ENCODE assay signal across 10 cellular contexts in genomic region chr1:228898582-228898992, GRCh38.
DNase-seq lines count a peak whose midpoint lies in the region; ATAC-seq and TF ChIP-seq lines count a peak whose summit lies in the region.
"Had no signal": no experiment of that assay in that cellular context is flagged by ENCODE, and none has a peak within 500 bp of the region (broad histone marks: within the 10 kb centered on the region; RNA-seq: fewer than 3 reads in every experiment).

No MANE protein-coding gene starts in this region.

- H3K27me3 ChIP-seq in stomach: no peaks in the 10 kb centered on the region
- no peaks in the 10 kb centered on the region for H3K27me3 ChIP-seq in Peyer's patch
- H3K27me3 ChIP-seq: pancreas had no signal

- H3K9me3 ChIP-seq in stomach (no peaks in the 10 kb centered on the region), Peyer's patch (no peaks in the 10 kb centered on the region)
- H3K9me3 ChIP-seq: pancreas had no signal

- no peak overlapping the region for H3K27ac ChIP-seq in stomach
- no peak overlapping the region for H3K27ac ChIP-seq in Peyer's patch
- H3K27ac ChIP-seq: pancreas had no signal

- peaks cover 9 to 42% (median 25%) of the 10 kb centered on the region in 4 donors for H3K4me1 ChIP-seq in stomach
- peaks cover 0 to 14% (median 0%) of the 10 kb centered on the region in 4 donors for H3K4me1 ChIP-seq in Peyer's patch

- no peak for TF ChIP-seq EP300 in stomach (IDR thresholded peaks at IDR 0.05)

- DNase-seq in SIG-M5 (lab: John Stamatoyannopoulos, UW) (peak; percentile 72), stomach (peak; percentile 41), NCI-H1417 (lab: John Stamatoyannopoulos, UW) (no peak), Peyer's patch (no peak), T-helper 2 cell (no peak), NCI-H128 (lab: John Stamatoyannopoulos, UW; ENCODE audit: unreplicated experiment) (no peak)
- DNase-seq: activated naive CD4-positive, alpha-beta T cell treated with anti-CD3 and anti-CD28 coated beads, Interleukin-2, amount 10 ng/mL, durations not matched to agents 7 days and 5 days; pancreas had no signal

- ATAC-seq in GM19324 (IDR thresholded peaks at IDR 0.05; ENCODE audit: low FRiP score, unreplicated experiment) (peak; percentile 68), HG03060 (IDR thresholded peaks at IDR 0.05; ENCODE audit: low read depth, unreplicated experiment) (peak; percentile 58)

- intact Hi-C loops in stomach (cut with DNase I; ENCODE audit: low total_unique reads): no loop called here

- WGBS in stomach, 5 donors: 25 to 52% (median 44%) methylated on average over 8 of the region's 8 CpGs

- TF ChIP-seq CTCF in stomach (IDR thresholded peaks at IDR 0.05) (no peak), Peyer's patch (IDR thresholded peaks at IDR 0.05) (no peak)

- TF ChIP-seq POLR2A in stomach (IDR thresholded peaks at IDR 0.05) (no peak), Peyer's patch (IDR thresholded peaks at IDR 0.05) (no peak)

- no peak overlapping the region for H3K4me3 ChIP-seq in stomach
- no peak overlapping the region for H3K4me3 ChIP-seq in Peyer's patch
- H3K4me3 ChIP-seq: pancreas had no signal

- H3K36me3 ChIP-seq in stomach: no peaks in the 10 kb centered on the region
- H3K36me3 ChIP-seq in Peyer's patch: no peaks in the 10 kb centered on the region
- H3K36me3 ChIP-seq: pancreas had no signal

Comparison
In these comparisons a context has a peak if more than half of its experiments do, and no peak if none do; other contexts are left out.
1. DNase-seq: peak in SIG-M5 (single experiment) and stomach (single experiment); none in NCI-H1417 (0 of 3), Peyer's patch (0 of 3), T-helper 2 cell (0 of 5) and NCI-H128 (single experiment).